ENCODE assay signal across 25 cellular contexts in genomic region chr9:91043041-91043740, GRCh38.
DNase-seq lines count a peak whose midpoint lies in the region; ATAC-seq and TF ChIP-seq lines count a peak whose summit lies in the region.
"Had no signal": no experiment of that assay in that cellular context is flagged by ENCODE, and none has a peak within 500 bp of the region (broad histone marks: within the 10 kb centered on the region; RNA-seq: fewer than 3 reads in every experiment).

No MANE protein-coding gene starts in this region.

- peak; percentile 41; the same call in 1 of the 2 replicates for ATAC-seq in WTC11
- ATAC-seq in sciatic nerve, result peak; percentile 26
- ATAC-seq in body of pancreas, result no peak
- no peak for ATAC-seq in GM21619 (IDR thresholded peaks at IDR 0.05; ENCODE audit: unreplicated experiment)

- no peaks in the 10 kb centered on the region for H3K27me3 ChIP-seq in body of pancreas
- H3K27me3 ChIP-seq: BLaER1 treated with 17β-estradiol and CSF1 and Interleukin-3, amounts not matched to agents 10 nM and 100 nM; SJSA1 had no signal

- H3K4me3 ChIP-seq in HEK293 (ENCODE audit: low read depth, low read length) (no peak overlapping the region), body of pancreas (no peak overlapping the region)
- H3K4me3 ChIP-seq: BLaER1 treated with 17β-estradiol and CSF1 and Interleukin-3, amounts not matched to agents 10 nM and 100 nM; psoas muscle; SJSA1 had no signal

- H3K27ac ChIP-seq in HEK293 (ENCODE audit: extremely low read depth, low read depth, low read length), result no peak overlapping the region
- H3K27ac ChIP-seq in body of pancreas, result no peak overlapping the region
- H3K27ac ChIP-seq: BLaER1 treated with 17β-estradiol and CSF1 and Interleukin-3, amounts not matched to agents 10 nM and 100 nM; epithelial cell of prostate; psoas muscle; RWPE1; SJSA1 had no signal

- POLR2A ChIA-PET in HEK293 (lab: Yijun Ruan, JAX), result no interaction called here
- POLR2A ChIA-PET in WTC11 (lab: Charles Lee), result no interaction called here

- WGBS in body of pancreas, 2 donors, result 87 to 88% methylated on average over 18 of the region's 18 CpGs

- no peak overlapping the region for H3K4me3 Mint-ChIP-seq in WTC11
- H3K4me3 Mint-ChIP-seq: activated naive CD8-positive, alpha-beta T cell had no signal

- CTCF ChIA-PET in HEK293 (lab: Yijun Ruan, JAX) (no interaction called here), WTC11 (lab: Charles Lee) (no interaction called here)

- H3K36me3 ChIP-seq in HEK293 (ENCODE audit: control insufficient read depth in 2 of 2, insufficient read depth in 1 of 2, low read length in 2 of 2) (no peaks in the 10 kb centered on the region), body of pancreas (replicated peaks in 1 of 2; ENCODE audit: insufficient read depth in 1 of 2, low read depth in 2 of 2) (no peaks in the 10 kb centered on the region)
- H3K36me3 ChIP-seq: BLaER1 treated with 17β-estradiol and CSF1 and Interleukin-3, amounts not matched to agents 10 nM and 100 nM; SJSA1 had no signal

- H3K27me3 Mint-ChIP-seq in WTC11 (ENCODE audit: low read depth), result no peaks in the 10 kb centered on the region

- no peak for DNase-seq in WTC11 (ENCODE audit: low spot score)
- DNase-seq in left kidney (ENCODE audit: low read depth, low spot score), result peak; percentile 54
- DNase-seq in sciatic nerve (ENCODE audit: low spot score), result peak; percentile 40
- DNase-seq in body of pancreas, result no peak
- no peak for DNase-seq in NCI-H524 (lab: John Stamatoyannopoulos, UW)
- DNase-seq: activated CD4-positive, alpha-beta T cell treated with anti-CD3 and anti-CD28 coated beads, Interleukin-2, amount 50 U/mL, for 4 hours; aorta; effector memory CD4-positive, alpha-beta T cell; hypothalamus; left colon; NCI-H1092; NCI-H187; NCI-H2171; psoas muscle; stimulated activated CD4-positive, alpha-beta T cell treated with anti-CD3 and anti-CD28 coated beads, Interleukin-15, amount 100 ng/mL, for 24 hours; stimulated activated CD4-positive, alpha-beta T cell treated with anti-CD3 and anti-CD28 coated beads, Interleukin-4, amount 100 ng/mL, for 4 hours; T-helper 9 cell; trophoblast cell had no signal

- no peak for TF ChIP-seq CTCF in HEK293 (tag by site-specific recombination; IDR thresholded peaks at IDR 0.05)
- no peak for TF ChIP-seq CTCF in WTC11 (IDR thresholded peaks at IDR 0.05)
- TF ChIP-seq CTCF in body of pancreas (IDR thresholded peaks at IDR 0.05), result no peak

- H3K4me1 ChIP-seq in HEK293 (ENCODE audit: control insufficient read depth, insufficient read depth, low read length) (no peaks in the 10 kb centered on the region), body of pancreas (peaks cover 3% of the 10 kb centered on the region)

- no peaks in the 10 kb centered on the region for H3K36me3 Mint-ChIP-seq in WTC11

- intact Hi-C loops in sciatic nerve (cut with DNase I) (no loop called here), body of pancreas (cut with DNase I) (no loop called here)

- no peaks in the 10 kb centered on the region for H3K9me3 ChIP-seq in HEK293 (ENCODE audit: control insufficient read depth, insufficient read depth, low read depth, low read length)
- no peaks in the 10 kb centered on the region for H3K9me3 ChIP-seq in body of pancreas
- H3K9me3 ChIP-seq: psoas muscle, SJSA1 had no signal

- peaks cover 25% of the 10 kb centered on the region for H3K4me1 Mint-ChIP-seq in WTC11

- TF ChIP-seq POLR2A in body of pancreas (IDR thresholded peaks at IDR 0.05), result no peak

- no peaks in the 10 kb centered on the region for H3K9me3 Mint-ChIP-seq in WTC11

- H3K27ac Mint-ChIP-seq in WTC11, result no peak overlapping the region
- H3K27ac Mint-ChIP-seq: activated naive CD8-positive, alpha-beta T cell had no signal

TF ChIP-seq in HEK293, 187 proteins besides CTCF, POLR2A, EP300 and RAD21:
- TF ChIP-seq ZNF211 (tag by site-specific recombination; IDR thresholded peaks at IDR 0.05; ENCODE audit: low read depth) (no peak), ZBTB1 (tag by site-specific recombination; IDR thresholded peaks at IDR 0.05) (no peak), ZNF398 (tag by site-specific recombination; IDR thresholded peaks at IDR 0.05) (no peak), INSM2 (tag by site-specific recombination; IDR thresholded peaks at IDR 0.05) (no peak), ZNF585B (tag by site-specific recombination; IDR thresholded peaks at IDR 0.05) (0 out of 2 replicates have a peak, but pooled peaks have one; percentile 12)

TF ChIP-seq in WTC11, 78 proteins besides CTCF, POLR2A, EP300 and RAD21:
- no peak for TF ChIP-seq JUN (CRISPR knock-in tag; IDR thresholded peaks at IDR 0.05)
- no peak for TF ChIP-seq ZNF671 (CRISPR knock-in tag; IDR thresholded peaks at IDR 0.05)
- TF ChIP-seq ZNF138 (CRISPR knock-in tag; conservative IDR thresholded peaks at IDR 0.05), result no peak
- TF ChIP-seq NR2C2 (CRISPR knock-in tag; IDR thresholded peaks at IDR 0.05), result no peak
- TF ChIP-seq ZMAT4 (CRISPR knock-in tag; IDR thresholded peaks at IDR 0.05), result no peak
- TF ChIP-seq OVOL2 (CRISPR knock-in tag; IDR thresholded peaks at IDR 0.05; ENCODE audit: borderline replicate concordance), result no peak
- no peak for TF ChIP-seq TCF7 (CRISPR knock-in tag; IDR thresholded peaks at IDR 0.05; ENCODE audit: low read depth)
TF ChIP-seq in WTC11: peak in this region for 0.

Comparison
In these comparisons a context has a peak if more than half of its experiments do, and no peak if none do; other contexts are left out.
1. ATAC-seq: peak in WTC11 (single experiment) and sciatic nerve (single experiment); none in body of pancreas (single experiment) and GM21619 (single experiment).
2. DNase-seq: peak in left kidney (single experiment) and sciatic nerve (single experiment); none in WTC11 (single experiment), body of pancreas (0 of 4) and NCI-H524 (0 of 2).